In the genomic region with DNA sequence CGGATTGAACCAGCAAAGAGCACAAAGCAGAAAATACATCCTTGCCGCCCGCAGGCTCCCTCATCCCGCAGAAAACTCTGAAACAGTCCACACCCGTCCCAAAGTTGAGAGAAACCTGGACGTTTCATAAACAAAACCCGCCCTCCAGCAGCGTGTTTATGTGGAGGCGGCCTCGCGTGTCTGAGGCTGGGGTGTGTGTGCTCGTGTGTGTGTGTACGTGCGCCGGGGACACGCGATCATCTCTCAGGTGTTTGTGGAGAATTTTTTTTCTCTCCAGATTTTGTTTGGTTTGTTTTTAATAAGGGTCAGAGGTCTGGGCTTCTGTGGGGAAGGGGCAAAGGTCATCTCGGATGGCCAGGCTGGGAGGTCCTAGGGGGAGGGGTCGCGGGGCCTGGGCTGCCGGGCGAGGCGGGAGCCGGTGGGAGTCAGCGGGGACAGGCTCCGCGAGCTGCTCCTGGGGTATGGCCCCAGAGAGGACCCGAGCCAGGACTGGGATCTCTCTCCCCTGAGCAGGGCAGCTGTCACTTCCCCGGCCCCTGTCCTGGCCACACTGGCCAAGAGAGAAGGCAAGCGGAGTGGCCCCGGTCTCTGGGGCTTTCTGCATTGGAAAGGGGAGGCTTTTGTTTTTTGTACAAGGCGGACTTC, we compare ENCODE assay signal across 8 cellular contexts.
DNase-seq lines count a peak whose midpoint lies in the region; ATAC-seq, FAIRE-seq and TF ChIP-seq lines count a peak whose summit lies in the region.

No MANE protein-coding gene starts in this region.

- ATAC-seq in GM21447 (IDR thresholded peaks at IDR 0.05; ENCODE audit: unreplicated experiment) = no peak

- no peaks in the 10 kb centered on the region for H3K27me3 ChIP-seq in SJSA1 (replicated peaks)
- no peaks in the 10 kb centered on the region for H3K27me3 ChIP-seq in bronchial epithelial cell (ENCODE audit: control insufficient read depth, insufficient read depth, low read length)

- H3K4me1 ChIP-seq in SJSA1 (replicated peaks) = peaks cover 21% of the 10 kb centered on the region

- H3K4me3 ChIP-seq in SJSA1 (peak overlapping the region; percentile 41), bronchial epithelial cell (ENCODE audit: low read depth, low read length) (peak overlapping the region; percentile 63)

- no peaks in the 10 kb centered on the region for H3K36me3 ChIP-seq in SJSA1
- H3K36me3 ChIP-seq in bronchial epithelial cell (ENCODE audit: control insufficient read depth, insufficient read depth, low read length) = no peaks in the 10 kb centered on the region

- no peak for TF ChIP-seq CTCF in bronchial epithelial cell (IDR thresholded peaks at IDR 0.05; ENCODE audit: insufficient read depth, low read length, severe bottlenecking)

- H3K27ac ChIP-seq in SJSA1 = peak overlapping the region; percentile 98

- DNase-seq in H4 (ENCODE audit: low spot score) (peak; percentile 37), SJSA1 (ENCODE audit: low read depth in 1 of 2, low spot score in 2 of 2) (no peak), bronchial epithelial cell (ENCODE audit: low read depth) (no peak), left kidney (ENCODE audit: low read depth, low spot score) (peak; percentile 78), NCI-H2081 treated with DMSO at 0.1 percent for 48 hours (lab: John Stamatoyannopoulos, UW) (no peak), epidermal melanocyte (ENCODE audit: insufficient read length, low spot score) (no peak)
- peak; percentile 30 to 40 (median 38) for DNase-seq in stimulated activated CD4-positive, alpha-beta T cell treated with anti-CD3 and anti-CD28 coated beads, TNF-alpha, amount 100 ng/mL, for 4 hours (ENCODE audit: low read depth in 3 of 3)

- H3K9me3 ChIP-seq in SJSA1 (replicated peaks) = no peaks in the 10 kb centered on the region

- FAIRE-seq in bronchial epithelial cell (lab: Jason Lieb, UNC) = no peak

Comparison
In these comparisons a context has a peak if more than half of its experiments do, and no peak if none do; other contexts are left out.
1. DNase-seq: peak in H4 (single experiment), left kidney (single experiment) and stimulated activated CD4-positive, alpha-beta T cell treated with anti-CD3 and anti-CD28 coated beads, TNF-alpha, amount 100 ng/mL, for 4 hours (3 of 3); none in SJSA1 (0 of 2), bronchial epithelial cell (single experiment), NCI-H2081 treated with DMSO at 0.1 percent for 48 hours (single experiment) and epidermal melanocyte (single experiment).